11 cellular contexts compared by ENCODE assay signal in the genomic region with DNA sequence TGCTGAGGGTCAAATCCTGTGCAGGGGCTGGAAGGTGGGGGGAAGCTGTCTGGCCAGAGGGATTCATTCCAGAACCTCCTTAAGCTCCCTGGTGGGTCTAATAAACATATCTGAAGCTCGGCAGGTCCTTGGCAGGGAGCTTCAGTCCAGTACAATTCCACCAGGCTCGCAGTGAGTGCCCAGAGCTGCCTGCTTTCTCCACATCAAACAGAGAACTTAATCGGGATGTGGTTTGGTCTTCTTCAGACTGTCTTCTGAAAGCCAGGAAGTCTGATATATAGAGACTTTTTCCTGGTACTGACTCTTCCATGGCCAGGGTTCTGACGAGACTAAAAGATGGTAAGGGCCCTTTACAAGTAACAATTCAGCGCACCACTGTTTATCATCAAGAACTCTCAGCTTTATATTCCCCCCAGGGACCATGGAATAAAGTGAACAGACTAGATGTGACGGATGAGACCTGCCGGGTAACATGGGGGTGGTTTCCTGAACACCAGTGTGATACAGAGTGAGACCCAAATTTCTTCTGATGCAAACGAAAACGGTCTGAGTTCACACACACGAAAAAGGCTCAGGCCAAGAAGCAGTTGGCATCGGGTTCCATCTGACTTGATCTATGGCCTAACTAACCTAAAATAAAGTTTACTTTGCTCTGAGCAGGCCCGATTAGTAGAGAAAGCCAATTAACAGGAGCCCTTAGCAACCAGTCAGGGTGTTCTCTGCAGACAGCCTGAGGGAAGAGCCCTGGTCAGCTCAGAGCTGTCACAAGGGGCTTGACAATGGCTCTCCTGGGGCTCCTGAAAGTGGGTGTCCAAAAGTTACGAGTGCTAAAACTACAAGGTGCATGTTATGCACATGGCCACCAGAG. TPM values are rescaled to one million over a fixed set of nuclear protein-coding genes. Genes with fewer than 3 reads are reported as not detected.
DNase-seq lines count a peak whose midpoint lies in the region; ATAC-seq, FAIRE-seq and TF ChIP-seq lines count a peak whose summit lies in the region.
"Had no signal": no experiment of that assay in that cellular context is flagged by ENCODE, and none has a peak within 500 bp of the region (broad histone marks: within the 10 kb centered on the region; RNA-seq: fewer than 3 reads in every experiment).

No MANE protein-coding gene starts in this region.

- H3K27ac ChIP-seq in MM.1S (ENCODE audit: low read length) (peak overlapping the region; percentile 87), gastroesophageal sphincter (peak overlapping the region; percentile 80 to 88 (median 85)), smooth muscle cell (ENCODE audit: low read depth) (peak overlapping the region; percentile 32)
- H3K27ac ChIP-seq: parathyroid adenoma, SJSA1 had no signal

- H3K4me1 ChIP-seq in MM.1S (ENCODE audit: low read length) = peaks cover 53% of the 10 kb centered on the region
- peaks cover 33 to 96% (median 80%) of the 10 kb centered on the region in 3 donors for H3K4me1 ChIP-seq in gastroesophageal sphincter
- peaks cover 65% of the 10 kb centered on the region for H3K4me1 ChIP-seq in smooth muscle cell (ENCODE audit: low read depth)

- H3K36me3 ChIP-seq in MM.1S (replicated peaks; ENCODE audit: insufficient read depth, low read length) (peaks cover 4% of the 10 kb centered on the region; the same call in 1 of the 2 replicates), gastroesophageal sphincter (no peaks in the 10 kb centered on the region), smooth muscle cell (ENCODE audit: low read depth) (no peaks in the 10 kb centered on the region)

- H3F3A ChIP-seq in MM.1S (ENCODE audit: insufficient read depth, low read length) = peaks cover 28% of the 10 kb centered on the region
- peaks cover 13% of the 10 kb centered on the region for H3F3A ChIP-seq in smooth muscle cell (ENCODE audit: low read depth)

- peaks cover 53% of the 10 kb centered on the region for H3K36me3 Mint-ChIP-seq in activated CD8-positive, alpha-beta T cell treated with anti-CD3 and anti-CD28 coated beads, Interleukin-2, amount 10 ng/mL, durations not matched to agents 7 days and 5 days (ENCODE audit: low read depth)
- peaks cover 36 to 52% of the 10 kb centered on the region in 2 donors for H3K36me3 Mint-ChIP-seq in stimulated activated naive B cell treated with anti-CD40 and anti-IgM and Interleukin-4, amounts not matched to agents 10 μg/mL and 1 μg/mL and 100 μg/mL, for 72 hours

- peaks cover 76% of the 10 kb centered on the region for H3K4me1 Mint-ChIP-seq in activated CD8-positive, alpha-beta T cell treated with anti-CD3 and anti-CD28 coated beads, Interleukin-2, amount 10 ng/mL, durations not matched to agents 7 days and 5 days (ENCODE audit: low read depth)
- H3K4me1 Mint-ChIP-seq in stimulated activated naive B cell treated with anti-CD40 and anti-IgM and Interleukin-4, amounts not matched to agents 10 μg/mL and 1 μg/mL and 100 μg/mL, for 72 hours = peaks cover 63 to 82% of the 10 kb centered on the region in 2 donors

- TF ChIP-seq POLR2A in gastroesophageal sphincter (IDR thresholded peaks at IDR 0.05) = no peak
- no peak for TF ChIP-seq POLR2A in GM12892 (IDR thresholded peaks at IDR 0.05; ENCODE audit: low read depth, low read length)

- no peaks in the 10 kb centered on the region for H3K27me3 ChIP-seq in MM.1S (replicated peaks; ENCODE audit: insufficient read depth, low read length)
- H3K27me3 ChIP-seq in gastroesophageal sphincter = no peaks in the 10 kb centered on the region
- H3K27me3 ChIP-seq in smooth muscle cell (ENCODE audit: low read depth) = no peaks in the 10 kb centered on the region
- H3K27me3 ChIP-seq: SJSA1 had no signal

- no peaks in the 10 kb centered on the region for H3K27me3 Mint-ChIP-seq in activated CD8-positive, alpha-beta T cell treated with anti-CD3 and anti-CD28 coated beads, Interleukin-2, amount 10 ng/mL, durations not matched to agents 7 days and 5 days (ENCODE audit: low read depth)
- no peaks in the 10 kb centered on the region for H3K27me3 Mint-ChIP-seq in stimulated activated naive B cell treated with anti-CD40 and anti-IgM and Interleukin-4, amounts not matched to agents 10 μg/mL and 1 μg/mL and 100 μg/mL, for 72 hours

- H3K9me3 Mint-ChIP-seq in activated CD8-positive, alpha-beta T cell treated with anti-CD3 and anti-CD28 coated beads, Interleukin-2, amount 10 ng/mL, durations not matched to agents 7 days and 5 days (ENCODE audit: insufficient read depth) = no peaks in the 10 kb centered on the region
- H3K9me3 Mint-ChIP-seq in stimulated activated naive B cell treated with anti-CD40 and anti-IgM and Interleukin-4, amounts not matched to agents 10 μg/mL and 1 μg/mL and 100 μg/mL, for 72 hours = no peaks in the 10 kb centered on the region

- DNase-seq in MM.1S (no peak), smooth muscle cell (lab: John Stamatoyannopoulos, UW; ENCODE audit: unreplicated experiment) (no peak), GM12892 (ENCODE audit: insufficient read length) (no peak), T1000 (lab: John Stamatoyannopoulos, UW) (no peak), NCI-H748 treated with DMSO at 0.1 percent for 48 hours (lab: John Stamatoyannopoulos, UW) (no peak)
- peak; percentile 31 for DNase-seq in activated CD8-positive, alpha-beta T cell treated with anti-CD3 and anti-CD28 coated beads, Interleukin-2, amount 10 ng/mL, durations not matched to agents 7 days and 5 days
- no peak for DNase-seq in stimulated activated naive B cell treated with anti-CD40 and anti-IgM and Interleukin-4, amounts not matched to agents 10 μg/mL and 1 μg/mL and 100 μg/mL, for 72 hours
- DNase-seq: NCI-H1048 had no signal

- H3K9me2 ChIP-seq in MM.1S (replicated peaks; ENCODE audit: insufficient read depth, low read length) = no peaks in the 10 kb centered on the region

- H3K4me3 Mint-ChIP-seq in activated CD8-positive, alpha-beta T cell treated with anti-CD3 and anti-CD28 coated beads, Interleukin-2, amount 10 ng/mL, durations not matched to agents 7 days and 5 days = peak overlapping the region; percentile 66
- H3K4me3 Mint-ChIP-seq in stimulated activated naive B cell treated with anti-CD40 and anti-IgM and Interleukin-4, amounts not matched to agents 10 μg/mL and 1 μg/mL and 100 μg/mL, for 72 hours = no peak overlapping the region

- peak; percentile 30 for ATAC-seq in activated CD8-positive, alpha-beta T cell treated with anti-CD3 and anti-CD28 coated beads, Interleukin-2, amount 10 ng/mL, durations not matched to agents 7 days and 5 days
- ATAC-seq in gastroesophageal sphincter = no peak
- no peak for ATAC-seq in stimulated activated naive B cell treated with anti-CD40 and anti-IgM and Interleukin-4, amounts not matched to agents 10 μg/mL and 1 μg/mL and 100 μg/mL, for 72 hours (replicated peaks)

- H2AFZ ChIP-seq in MM.1S (ENCODE audit: low read length) (no peak overlapping the region), smooth muscle cell (ENCODE audit: low read depth) (no peak overlapping the region)
- H2AFZ ChIP-seq: parathyroid adenoma had no signal

- H3K4me3 ChIP-seq in MM.1S (ENCODE audit: low read length) (peak overlapping the region; percentile 9; the same call in 1 of the 2 replicates), gastroesophageal sphincter (no peak overlapping the region), smooth muscle cell (no peak overlapping the region)
- H3K4me3 ChIP-seq: SJSA1 had no signal

- TF ChIP-seq CTCF in MM.1S (IDR thresholded peaks at IDR 0.05; ENCODE audit: low read length) = no peak
- no peak for TF ChIP-seq CTCF in gastroesophageal sphincter (IDR thresholded peaks at IDR 0.05)
- no peak for TF ChIP-seq CTCF in smooth muscle cell (IDR thresholded peaks at IDR 0.05; ENCODE audit: borderline replicate concordance, insufficient read depth, poor library complexity, severe bottlenecking)

- peak overlapping the region; percentile 97 for H3K27ac Mint-ChIP-seq in activated CD8-positive, alpha-beta T cell treated with anti-CD3 and anti-CD28 coated beads, Interleukin-2, amount 10 ng/mL, durations not matched to agents 7 days and 5 days
- no peak overlapping the region for H3K27ac Mint-ChIP-seq in stimulated activated naive B cell treated with anti-CD40 and anti-IgM and Interleukin-4, amounts not matched to agents 10 μg/mL and 1 μg/mL and 100 μg/mL, for 72 hours

- POLR2A ChIA-PET in activated CD8-positive, alpha-beta T cell treated with anti-CD3 and anti-CD28 coated beads, Interleukin-2, amount 10 ng/mL, durations not matched to agents 7 days and 5 days (lab: Charles Lee) = interaction anchor here (0.6 to 1.3 kb wide), 5 partner anchors 19 to 160 kb away, joined by 3 to 6 read pairs (median 3); partner anchors contain the start of gene RANBP3

- peaks cover 90% of the 10 kb centered on the region for H3K79me2 ChIP-seq in MM.1S (ENCODE audit: low read length)
- H3K79me2 ChIP-seq in smooth muscle cell (ENCODE audit: low read depth) = peaks cover 72% of the 10 kb centered on the region

- FAIRE-seq in GM12892 (lab: Jason Lieb, UNC) = no peak

- TF ChIP-seq EP300 in gastroesophageal sphincter (IDR thresholded peaks at IDR 0.05) = no peak

- 29 to 37% methylated on average over 8 to 9 of the region's 13 CpGs for WGBS in gastroesophageal sphincter (ENCODE audit: low coverage in 1 of 2), 2 donors
- WGBS in smooth muscle cell (ENCODE audit: low lambda C conversion rate) = 55% methylated on average over 13 of the region's 13 CpGs

- H4K20me1 ChIP-seq in MM.1S (ENCODE audit: insufficient read depth, low read length) (no peaks in the 10 kb centered on the region), smooth muscle cell (ENCODE audit: low read depth) (peaks cover 100% of the 10 kb centered on the region)

- H3K9ac ChIP-seq in MM.1S (ENCODE audit: low read length) (peak overlapping the region; percentile 55), smooth muscle cell (ENCODE audit: low read depth) (no peak overlapping the region)
- H3K9ac ChIP-seq: parathyroid adenoma had no signal

- H3K4me2 ChIP-seq in MM.1S (ENCODE audit: low read depth, low read length) (peak overlapping the region; percentile 82), smooth muscle cell (peak overlapping the region; percentile 65)

- CTCF ChIA-PET in activated CD8-positive, alpha-beta T cell treated with anti-CD3 and anti-CD28 coated beads, Interleukin-2, amount 10 ng/mL, durations not matched to agents 7 days and 5 days (lab: Charles Lee) = interaction anchor here (0.9 to 9.2 kb wide), 8 partner anchors 10 to 145 kb away, joined by 3 to 75 read pairs (median 8); no protein-coding TSS in a partner anchor

- H3K9me3 ChIP-seq in MM.1S (replicated peaks; ENCODE audit: insufficient read depth, low read length) (no peaks in the 10 kb centered on the region), gastroesophageal sphincter (no peaks in the 10 kb centered on the region), smooth muscle cell (replicated peaks; ENCODE audit: low read depth) (no peaks in the 10 kb centered on the region)
- H3K9me3 ChIP-seq: SJSA1 had no signal

RNA-seq across cellular contexts. Expression of gene RANBP3, which starts 29.0 kb away (rescaled TPM):
- 10 to 100 TPM; 82.2 to 93.6 TPM for total RNA-seq in activated CD8-positive, alpha-beta T cell treated with anti-CD3 and anti-CD28 coated beads, Interleukin-2, amount 10 ng/mL, durations not matched to agents 7 days and 5 days
- total RNA-seq in gastroesophageal sphincter (100 to 1,000 TPM in 2 of 4 donors, 10 to 100 TPM in 2; 87.0 to 125 (median 104) TPM), smooth muscle cell (45.3 and 65.8 TPM in 2 replicates)
- 11.7 and 13.4 TPM in 2 replicates for polyA plus RNA-seq in smooth muscle cell
- polyA plus RNA-seq in GM12892 (2012; ENCODE audit: missing spikeins) = 34.6 TPM

RNA-seq across cellular contexts. Expression of gene CAPS, which starts 34.9 kb away (rescaled TPM):
- 10 to 100 TPM; 11.4 to 12.0 TPM for total RNA-seq in activated CD8-positive, alpha-beta T cell treated with anti-CD3 and anti-CD28 coated beads, Interleukin-2, amount 10 ng/mL, durations not matched to agents 7 days and 5 days
- total RNA-seq in gastroesophageal sphincter = 10 to 100 TPM in 3 of 4 donors, 1 to 10 TPM in 1; 10.0 to 19.6 (median 15.2) TPM
- total RNA-seq in smooth muscle cell = 4.6 and 17.3 TPM in 2 replicates
- polyA plus RNA-seq in smooth muscle cell = 5.1 and 13.0 TPM in 2 replicates
- polyA plus RNA-seq in GM12892 (2012; ENCODE audit: missing spikeins) = 2.0 TPM

RNA-seq across cellular contexts. Expression of gene VMAC, which starts 44.3 kb away (rescaled TPM):
- total RNA-seq in activated CD8-positive, alpha-beta T cell treated with anti-CD3 and anti-CD28 coated beads, Interleukin-2, amount 10 ng/mL, durations not matched to agents 7 days and 5 days = 1 to 10 TPM; 6.2 to 6.8 TPM
- total RNA-seq in gastroesophageal sphincter = 1 to 10 TPM; 5.0 to 9.3 (median 8.0) TPM
- total RNA-seq in smooth muscle cell = 0.36 and 3.6 TPM in 2 replicates
- polyA plus RNA-seq in smooth muscle cell = 0.95 and 2.6 TPM in 2 replicates
- polyA plus RNA-seq in GM12892 (2012; ENCODE audit: missing spikeins) = 1.9 TPM

RNA-seq across cellular contexts. Expression of gene NDUFA11, which starts 45.3 kb away (rescaled TPM):
- total RNA-seq in activated CD8-positive, alpha-beta T cell treated with anti-CD3 and anti-CD28 coated beads, Interleukin-2, amount 10 ng/mL, durations not matched to agents 7 days and 5 days = 100 to 1,000 TPM; 225 to 228 TPM
- total RNA-seq in gastroesophageal sphincter (100 to 1,000 TPM; 244 to 299 (median 265) TPM), smooth muscle cell (169 and 209 TPM in 2 replicates)
- polyA plus RNA-seq in smooth muscle cell = 487 and 493 TPM in 2 replicates
- 163 TPM for polyA plus RNA-seq in GM12892 (2012; ENCODE audit: missing spikeins)

Comparison
In these comparisons a context has a peak if more than half of its experiments do, and no peak if none do; other contexts are left out.
1. H3K27ac ChIP-seq: peak in every context shown above with its lines; median percentile 87 in MM.1S; 85 in gastroesophageal sphincter; 32 in smooth muscle cell.